In genomic region chr7:77404635-77405034, GRCh38 we compare ENCODE assay signal across 23 cellular contexts. TPM values are rescaled to one million over a fixed set of nuclear protein-coding genes. Genes with fewer than 3 reads are reported as not detected.
DNase-seq lines count a peak whose midpoint lies in the region; ATAC-seq, FAIRE-seq and TF ChIP-seq lines count a peak whose summit lies in the region.
"Had no signal": no experiment of that assay in that cellular context is flagged by ENCODE, and none has a peak within 500 bp of the region (broad histone marks: within the 10 kb centered on the region; RNA-seq: fewer than 3 reads in every experiment).

No MANE protein-coding gene starts in this region.

- H3K79me2 ChIP-seq in H1 (ENCODE audit: control insufficient read depth in 1 of 2, insufficient read depth in 2 of 2, low read length in 2 of 2) (no peaks in the 10 kb centered on the region), osteoblast (ENCODE audit: insufficient read depth, low read length) (no peaks in the 10 kb centered on the region), PC-9 (ENCODE audit: low read depth) (0 out of 2 replicates have a peak, but pooled peaks cover 3% of the 10 kb centered on the region)

- no peak overlapping the region for H3K4ac ChIP-seq in H1 (replicated peaks; ENCODE audit: insufficient read length, low read depth, low read length)

- H2AK5ac ChIP-seq in H1 (ENCODE audit: low read depth, low read length): peak overlapping the region; percentile 45; the same call in 1 of the 2 replicates

- no peaks in the 10 kb centered on the region for H3K79me1 ChIP-seq in H1 (ENCODE audit: low read depth, low read length)

- TF ChIP-seq EP300 in A549 (IDR thresholded peaks at IDR 0.05): no peak
- TF ChIP-seq EP300 in H1 (IDR thresholded peaks at IDR 0.05; ENCODE audit: borderline replicate concordance in 1 of 2, low read depth in 2 of 2, low read length in 2 of 2): no peak

- no peak overlapping the region for H2BK12ac ChIP-seq in H1 (ENCODE audit: low read depth, low read length)

- peaks cover 14% of the 10 kb centered on the region for H3F3A ChIP-seq in PC-9 (ENCODE audit: insufficient read depth, low read depth)

- H3K9ac ChIP-seq in H1 (replicated peaks in 1 of 4; ENCODE audit: extremely low read depth in 1 of 4, low read depth in 3 of 4, low read length in 3 of 4): no peak overlapping the region
- H3K9ac ChIP-seq: BLaER1 treated with 17β-estradiol and CSF1 and Interleukin-3, amounts not matched to agents 10 nM and 100 nM had no signal

- DNase-seq in A549 (ENCODE audit: low read depth in 1 of 2, low spot score in 1 of 2) (no peak), GM12891 (ENCODE audit: insufficient read length, low spot score) (no peak), H1 (ENCODE audit: low read depth in 1 of 2, low spot score in 2 of 2) (no peak), osteoblast (ENCODE audit: insufficient read length, low spot score, missing footprints) (no peak), adrenal gland (no peak), PC-9 (no peak), NCI-H146 (lab: John Stamatoyannopoulos, UW) (no peak)
- DNase-seq: ACHN; CD8-positive, alpha-beta T cell; DND-41; Karpas-422; NCI-H1092 treated with DMSO at 0.1 percent for 48 hours; NCI-H2029 treated with DMSO at 0.1 percent for 48 hours; NCI-H226; NCI-H510A treated with DMSO at 0.1 percent for 48 hours; NCI-H748 treated with DMSO at 0.1 percent for 48 hours; NK-92 treated with Interleukin-12 subunit alpha and Interleukin-12 subunit beta, amount 100 ng/mL, for 24 hours; OCI-M1 had no signal

- intact Hi-C loops in adrenal gland (cut with DNase I) (no loop called here), PC-9 (cut with micrococcal nuclease; ENCODE audit: unreplicated experiment) (no loop called here)

- ATAC-seq in A549: no peak
- ATAC-seq: CD8-positive, alpha-beta T cell; GM12878; Right ventricle myocardium inferior had no signal

- H2BK20ac ChIP-seq in H1 (ENCODE audit: low read length): no peak overlapping the region

- H3K9me3 ChIP-seq in A549 (no peaks in the 10 kb centered on the region), H1 (ENCODE audit: insufficient read depth in 2 of 2, low read depth in 1 of 2, low read length in 1 of 2) (no peaks in the 10 kb centered on the region), osteoblast (ENCODE audit: low read depth, low read length) (no peaks in the 10 kb centered on the region), adrenal gland (replicated peaks in 1 of 3) (no peaks in the 10 kb centered on the region), PC-9 (ENCODE audit: insufficient read depth, low read depth) (no peaks in the 10 kb centered on the region)
- H3K9me3 ChIP-seq: BLaER1 treated with 17β-estradiol and CSF1 and Interleukin-3, amounts not matched to agents 10 nM and 100 nM; HAP-1; SJSA1 had no signal

- FAIRE-seq in A549 (lab: Jason Lieb, UNC) (no peak), GM12891 (lab: Jason Lieb, UNC) (peak; percentile 77), H1 (lab: Jason Lieb, UNC) (no peak)
- FAIRE-seq: GM12878 had no signal

- H3K9me2 ChIP-seq in PC-9 (ENCODE audit: insufficient read depth): no peaks in the 10 kb centered on the region

- TF ChIP-seq RAD21 in A549 (conservative IDR thresholded peaks at IDR 0.05 in 1 of 2, IDR thresholded peaks at IDR 0.05 in 1 of 2) (no peak), H1 (IDR thresholded peaks at IDR 0.05 in 1 of 2, conservative IDR thresholded peaks at IDR 0.05 in 1 of 2; ENCODE audit: low read depth in 2 of 2, low read length in 2 of 2) (no peak)

- H3K4me3 ChIP-seq in A549: no peak overlapping the region
- no peak overlapping the region for H3K4me3 ChIP-seq in H1 (ENCODE audit: extremely low read depth in 1 of 4, insufficient read depth in 2 of 4, low read depth in 3 of 4, low read length in 4 of 4)
- no peak overlapping the region for H3K4me3 ChIP-seq in osteoblast (ENCODE audit: insufficient read depth, low read length)
- no peak overlapping the region for H3K4me3 ChIP-seq in adrenal gland
- H3K4me3 ChIP-seq in PC-9: no peak overlapping the region
- H3K4me3 ChIP-seq: BLaER1 treated with 17β-estradiol and CSF1 and Interleukin-3, amounts not matched to agents 10 nM and 100 nM; GM12878; HAP-1; SJSA1 had no signal

- H3K14ac ChIP-seq in H1 (ENCODE audit: insufficient read length): no peak overlapping the region

- peaks cover 40% of the 10 kb centered on the region for H3K4me1 ChIP-seq in A549
- H3K4me1 ChIP-seq in H1 (replicated peaks in 1 of 4; ENCODE audit: control insufficient read depth in 3 of 4, insufficient read depth in 4 of 4, low read length in 3 of 4): peaks cover 0 to 5% (median 2%) of the 10 kb centered on the region in 4 experiments; a peak in 2 of 7 replicates
- peaks cover 17% of the 10 kb centered on the region for H3K4me1 ChIP-seq in osteoblast (ENCODE audit: insufficient read depth, low read length)
- H3K4me1 ChIP-seq in adrenal gland (replicated peaks in 1 of 2): peaks cover 0 to 1% of the 10 kb centered on the region in 2 donors
- peaks cover 29% of the 10 kb centered on the region for H3K4me1 ChIP-seq in PC-9 (replicated peaks; ENCODE audit: insufficient read depth)

- H3K18ac ChIP-seq in H1 (ENCODE audit: extremely low read depth, low read length): no peak overlapping the region

- BruUV-seq in PC-9 (replicated peaks; lab: Mats Ljungman, UMichigan): no TSS peak

- no peak overlapping the region for H2BK15ac ChIP-seq in H1 (ENCODE audit: low read length)

- no peak overlapping the region for H4K91ac ChIP-seq in H1 (replicated peaks; ENCODE audit: insufficient read length, low read length)

- H4K8ac ChIP-seq in H1 (ENCODE audit: extremely low read depth, insufficient read depth, low read length): no peak overlapping the region

- H2AFZ ChIP-seq in H1 (ENCODE audit: low read length) (no peak overlapping the region), osteoblast (ENCODE audit: low read length) (peak overlapping the region; percentile 25), PC-9 (no peak overlapping the region)

- H3K27ac ChIP-seq in A549 (peak overlapping the region; percentile 37 to 40; a peak in 1 of 6 replicates), H1 (ENCODE audit: low read depth, low read length) (no peak overlapping the region), osteoblast (ENCODE audit: low read depth, low read length) (no peak overlapping the region), adrenal gland (no peak overlapping the region), PC-9 (no peak overlapping the region)
- H3K27ac ChIP-seq: BLaER1 treated with 17β-estradiol and CSF1 and Interleukin-3, amounts not matched to agents 10 nM and 100 nM; SJSA1 had no signal

- H4K20me1 ChIP-seq in H1 (replicated peaks in 1 of 2; ENCODE audit: control insufficient read depth in 1 of 2, insufficient read depth in 2 of 2, low read length in 2 of 2): no peaks in the 10 kb centered on the region
- H4K20me1 ChIP-seq in osteoblast (ENCODE audit: insufficient read depth, low read length): no peaks in the 10 kb centered on the region
- no peaks in the 10 kb centered on the region for H4K20me1 ChIP-seq in PC-9 (ENCODE audit: insufficient read depth)
- H4K20me1 ChIP-seq: BLaER1 treated with 17β-estradiol and CSF1 and Interleukin-3, amounts not matched to agents 10 nM and 100 nM had no signal

- H3K4me2 ChIP-seq in A549 (no peak overlapping the region), H1 (ENCODE audit: insufficient read depth in 1 of 2, low read depth in 2 of 2, low read length in 2 of 2) (no peak overlapping the region), osteoblast (ENCODE audit: insufficient read depth, low read length) (no peak overlapping the region), PC-9 (no peak overlapping the region)

- no peak overlapping the region for H2BK120ac ChIP-seq in H1 (replicated peaks; ENCODE audit: low read depth, low read length)

- no peak overlapping the region for H3K23ac ChIP-seq in H1 (ENCODE audit: insufficient read length)

- WGBS in A549 (ENCODE audit: missing lambda C conversion rate): 94% methylated on average over 2 of the region's 2 CpGs
- 92% methylated on average over 2 of the region's 2 CpGs; no CpG with 5 or more reads in 1 of the 2 experiments for whole genome bisulfite sequencing in H1 (ENCODE audit: extremely low coverage in 1 of 2, insufficient coverage in 1 of 2, insufficient read length in 1 of 2, insufficient replicate concordance in 2 of 2, low coverage in 1 of 2, low lambda C conversion rate in 2 of 2, missing lambda C conversion rate in 1 of 2), 2 experiments
- WGBS in adrenal gland, 4 donors: 90 to 95% (median 93%) methylated on average over 2 of the region's 2 CpGs

- CTCF ChIA-PET in A549 (lab: Yijun Ruan, JAX): no interaction called here
- CTCF ChIA-PET in H1 (lab: Charles Lee; ENCODE audit: partially characterized antibody): interaction anchor here (1.0 kb wide), 1 partner anchor 247 kb away, joined by 3 read pairs; no protein-coding TSS in a partner anchor
- CTCF ChIA-PET in PC-9 (lab: Charles Lee): no interaction called here

- no peaks in the 10 kb centered on the region for H3K27me3 ChIP-seq in H1 (replicated peaks in 1 of 4; ENCODE audit: control insufficient read depth in 3 of 4, extremely low read depth in 1 of 4, insufficient read depth in 3 of 4, low read length in 3 of 4)
- H3K27me3 ChIP-seq in osteoblast (ENCODE audit: insufficient read depth, low read length): no peaks in the 10 kb centered on the region
- H3K27me3 ChIP-seq in adrenal gland: no peaks in the 10 kb centered on the region
- no peaks in the 10 kb centered on the region for H3K27me3 ChIP-seq in PC-9 (ENCODE audit: insufficient read depth, low read depth)
- H3K27me3 ChIP-seq: BLaER1 treated with 17β-estradiol and CSF1 and Interleukin-3, amounts not matched to agents 10 nM and 100 nM; SJSA1 had no signal

- TF ChIP-seq POLR2A in A549 (IDR thresholded peaks at IDR 0.05; ENCODE audit: low read length) (no peak), GM12891 (IDR thresholded peaks at IDR 0.05; ENCODE audit: low read depth, low read length) (no peak), H1 (IDR thresholded peaks at IDR 0.05; ENCODE audit: control extremely low read depth in 1 of 2, low read depth in 2 of 2, low read length in 2 of 2) (no peak), adrenal gland (IDR thresholded peaks at IDR 0.05) (no peak)

- no peak overlapping the region for H2BK5ac ChIP-seq in H1 (ENCODE audit: low read depth, low read length)

- no peak overlapping the region for H3K56ac ChIP-seq in H1 (replicated peaks; ENCODE audit: insufficient read length, low read depth, low read length)

- no peaks in the 10 kb centered on the region for H3K36me3 ChIP-seq in H1 (ENCODE audit: control insufficient read depth in 2 of 4, insufficient read depth in 4 of 4, low read length in 3 of 4)
- H3K36me3 ChIP-seq in osteoblast (ENCODE audit: insufficient read depth, low read length): no peaks in the 10 kb centered on the region
- H3K36me3 ChIP-seq in adrenal gland (replicated peaks in 1 of 2): no peaks in the 10 kb centered on the region
- no peaks in the 10 kb centered on the region for H3K36me3 ChIP-seq in PC-9 (ENCODE audit: low read depth)
- H3K36me3 ChIP-seq: HAP-1, SJSA1 had no signal

- no peaks in the 10 kb centered on the region for H3K23me2 ChIP-seq in H1 (ENCODE audit: low read depth, low read length)

- POLR2A ChIA-PET in A549 (lab: Yijun Ruan, JAX) (no interaction called here), H1 (lab: Charles Lee; ENCODE audit: partially characterized antibody) (no interaction called here), PC-9 (lab: Charles Lee; ENCODE audit: unreplicated experiment) (no interaction called here)

- H4K5ac ChIP-seq in H1 (ENCODE audit: insufficient read length, low read depth, low read length): no peak overlapping the region

- TF ChIP-seq CTCF in A549 (IDR thresholded peaks at IDR 0.05) (no peak), H1 (IDR thresholded peaks at IDR 0.05; ENCODE audit: control extremely low read depth in 1 of 3, insufficient read depth in 1 of 3, low read depth in 1 of 3, low read length in 3 of 3) (no peak), osteoblast (IDR thresholded peaks at IDR 0.05; ENCODE audit: extremely low read depth, low read depth, low read length) (no peak), adrenal gland (IDR thresholded peaks at IDR 0.05) (no peak), PC-9 (conservative IDR thresholded peaks at IDR 0.05) (no peak)

RNA-seq across cellular contexts. Expression of gene GSAP, which starts 11.5 kb away (rescaled TPM):
- polyA plus RNA-seq in A549 (2011; rRNA removed) (18.6 and 22.6 TPM in 2 replicates), A549 (2017; fragmentation: RNase III; extraction: RNeasy Plus Mini Kit Qiagen cat#74134 plus additional on column Dnase treatment) (4.1 to 4.9 TPM (median 4.7 TPM) in 3 replicates), H1 (2011; rRNA removed) (1.7 and 2.1 TPM in 2 replicates), adrenal gland (10 to 100 TPM; 14.3 to 56.1 (median 36.3) TPM)
- 1.7 and 2.0 TPM in 2 replicates for polyA plus RNA-seq in A549 (2012; cell fraction: cytosol; rRNA removed)
- polyA plus RNA-seq in A549 (2012; cell fraction: nucleus; rRNA removed): 3.5 and 6.0 TPM in 2 replicates
- polyA minus RNA-seq in A549 (2011; rRNA and poly(A)+ RNA removed): 12.5 and 14.1 TPM in 2 replicates
- polyA plus RNA-seq in GM12891 (2012; ENCODE audit: low read depth, missing spikeins): 19.7 TPM
- total RNA-seq in H1 (2021; fragmentation: NEBNext Ultra II Directional; extraction: Animal tissue kit (Norgen Biotek cat#: 25700)): 0.93 and 0.94 TPM in 2 replicates
- polyA plus RNA-seq in H1 (2011; cell fraction: cytosol; rRNA removed): 2.5 TPM
- polyA plus RNA-seq in H1 (2011; cell fraction: nucleus; rRNA removed): 5.9 TPM
- polyA plus RNA-seq in H1 (2012, experiment 1 of 2): 1.4 to 3.0 TPM (median 1.6 TPM) in 4 replicates
- polyA plus RNA-seq in H1 (2012, experiment 2 of 2): not detected
- polyA plus RNA-seq in H1 (2013, experiment 1 of 2): 0.67 TPM
- polyA plus RNA-seq in H1 (2013, experiment 2 of 2): 0.40 TPM
- 4.3 and 6.0 TPM in 2 replicates for polyA minus RNA-seq in H1 (2011; rRNA and poly(A)+ RNA removed)
- polyA minus RNA-seq in H1 (2011; cell fraction: cytosol; rRNA and poly(A)+ RNA removed): 2.1 TPM
- polyA minus RNA-seq in H1 (2011; cell fraction: nucleus; rRNA and poly(A)+ RNA removed): 12.0 TPM
- total RNA-seq in osteoblast (10.6 and 13.0 TPM in 2 replicates), adrenal gland (10 to 100 TPM; 10.3 to 29.9 (median 18.5) TPM), PC-9 (2021) (15.6 and 17.2 TPM in 2 replicates)

Comparison
In these comparisons a context has a peak if more than half of its experiments do, and no peak if none do; other contexts are left out.
1. H3K27ac ChIP-seq: peak in A549 (2 of 2); none in H1 (single experiment), osteoblast (single experiment), adrenal gland (0 of 5) and PC-9 (single experiment).